In genomic region chr11:3058753-3059664, GRCh38 we compare ENCODE assay signal across 1 cellular context.
A peak's percentile ranks its signal among the peaks of the same experiment; 100 is the strongest.
TF ChIP-seq lines count a peak whose summit lies in the region.

No MANE protein-coding gene starts in this region.

TF ChIP-seq in K562, 482 proteins besides CTCF, POLR2A, EP300 and RAD21 (continued from another document and continues in another):
- TF ChIP-seq ZNF609 (CRISPR knock-in tag; IDR thresholded peaks at IDR 0.05; ENCODE audit: borderline replicate concordance) (no peak), ZNF133 (CRISPR knock-in tag; IDR thresholded peaks at IDR 0.05) (no peak), ESRRA (IDR thresholded peaks at IDR 0.05; ENCODE audit: borderline replicate concordance, low read depth) (no peak), ZC3H11A (IDR thresholded peaks at IDR 0.05; ENCODE audit: low read depth, low read length) (no peak), ATF6 (CRISPR knock-in tag; IDR thresholded peaks at IDR 0.05) (no peak), E2F1 (CRISPR knock-in tag; IDR thresholded peaks at IDR 0.05) (peak; percentile 48; the same call in 1 of the 2 replicates), TFE3 (CRISPR knock-in tag; IDR thresholded peaks at IDR 0.05) (no peak), MAFG (tag; conservative IDR thresholded peaks at IDR 0.05) (no peak), HNRNPL (IDR thresholded peaks at IDR 0.05; ENCODE audit: low read depth, low read length) (no peak), FOXM1 (IDR thresholded peaks at IDR 0.05; ENCODE audit: low read depth) (0 out of 2 replicates have a peak, but pooled peaks have one; percentile 24), FOXM1 (CRISPR knock-in tag; IDR thresholded peaks at IDR 0.05; ENCODE audit: low read depth) (no peak), MAZ (CRISPR knock-in tag; conservative IDR thresholded peaks at IDR 0.05 in 1 of 2, IDR thresholded peaks at IDR 0.05 in 1 of 2) (no peak), POLR2AphosphoS2 (IDR thresholded peaks at IDR 0.05; ENCODE audit: low read length) (no peak), ZNF41 (CRISPR knock-in tag; conservative IDR thresholded peaks at IDR 0.05) (no peak), DMBX1 (CRISPR knock-in tag; IDR thresholded peaks at IDR 0.05; ENCODE audit: borderline replicate concordance) (peak; percentile 57; the same call in 1 of the 2 replicates), HDAC6 (IDR thresholded peaks at IDR 0.05; ENCODE audit: low read depth, low read length) (no peak), TBP (optimal IDR thresholded peaks at IDR 0.05; ENCODE audit: low read depth, low read length) (peak; percentile 26), SAFB (IDR thresholded peaks at IDR 0.05; ENCODE audit: borderline replicate concordance, low read depth, low read length) (no peak), PHF20 (IDR thresholded peaks at IDR 0.05; ENCODE audit: partially characterized antibody) (no peak), NFIC (IDR thresholded peaks at IDR 0.05) (no peak), PHF21A (IDR thresholded peaks at IDR 0.05; ENCODE audit: borderline replicate concordance, low read depth) (no peak), NR2C1 (IDR thresholded peaks at IDR 0.05) (no peak), NR2C1 (tag; IDR thresholded peaks at IDR 0.05) (no peak), ZNF668 (CRISPR knock-in tag; IDR thresholded peaks at IDR 0.05) (0 out of 2 replicates have a peak, but pooled peaks have one; percentile 31), CBFA2T2 (conservative IDR thresholded peaks at IDR 0.05) (no peak; the same call in 1 of the 2 replicates), HOMEZ (CRISPR knock-in tag; IDR thresholded peaks at IDR 0.05) (no peak), RFX7 (CRISPR knock-in tag; IDR thresholded peaks at IDR 0.05) (no peak), E2F8 (IDR thresholded peaks at IDR 0.05; ENCODE audit: low read depth, partially characterized antibody) (no peak), GATA2 (CRISPR knock-in tag; IDR thresholded peaks at IDR 0.05) (peak; percentile 32; the same call in 1 of the 2 replicates), ZNF324 (CRISPR knock-in tag; IDR thresholded peaks at IDR 0.05) (no peak), ZNF146 (CRISPR knock-in tag; IDR thresholded peaks at IDR 0.05; ENCODE audit: unreplicated experiment) (no peak), BCL6 (CRISPR knock-in tag; IDR thresholded peaks at IDR 0.05) (no peak), BRF2 (IDR thresholded peaks at IDR 0.05; ENCODE audit: borderline replicate concordance, insufficient read depth, insufficient read length) (no peak), ILK (tag; IDR thresholded peaks at IDR 0.05; ENCODE audit: borderline replicate concordance, low read depth) (no peak), ZNF277 (CRISPR knock-in tag; IDR thresholded peaks at IDR 0.05; ENCODE audit: borderline replicate concordance) (no peak), TBL1XR1 (IDR thresholded peaks at IDR 0.05; ENCODE audit: low read length in 2 of 2) (0 out of 4 replicates have a peak, but pooled peaks of 1 of the 2 experiments have one; percentile 44), TEAD4 (IDR thresholded peaks at IDR 0.05; ENCODE audit: low read length) (peak; percentile 45; the same call in 1 of the 2 replicates), TEAD4 (CRISPR knock-in tag; IDR thresholded peaks at IDR 0.05; ENCODE audit: borderline replicate concordance) (no peak), IRF1 (CRISPR knock-in tag; IDR thresholded peaks at IDR 0.05; ENCODE audit: borderline replicate concordance) (no peak), ADNP (tag; IDR thresholded peaks at IDR 0.05) (no peak), GABPB2 (CRISPR knock-in tag; conservative IDR thresholded peaks at IDR 0.05) (no peak), ELF4 (CRISPR knock-in tag; IDR thresholded peaks at IDR 0.05) (no peak), KLF1 (tag; IDR thresholded peaks at IDR 0.05) (no peak), ZNF217 (CRISPR knock-in tag; IDR thresholded peaks at IDR 0.05) (no peak), TAF15 (IDR thresholded peaks at IDR 0.05; ENCODE audit: low read depth, low read length) (no peak), RBM34 (IDR thresholded peaks at IDR 0.05; ENCODE audit: borderline replicate concordance, insufficient read depth, low read length) (no peak), ZNF274 (IDR thresholded peaks at IDR 0.05; ENCODE audit: borderline replicate concordance, low read depth, low read length) (no peak), SRSF1 (IDR thresholded peaks at IDR 0.05; ENCODE audit: low read depth, low read length) (no peak)
